In genomic region chrX:24536551-24536950, GRCh38 we compare ENCODE assay signal across 2 cellular contexts.
TF ChIP-seq lines count a peak whose summit lies in the region.

No MANE protein-coding gene starts in this region.

TF ChIP-seq in A549, 52 proteins besides CTCF, POLR2A, EP300 and RAD21 (continued from another document):
- no peak for TF ChIP-seq PBX3 (IDR thresholded peaks at IDR 0.05)
- TF ChIP-seq SMC3 (IDR thresholded peaks at IDR 0.05), result no peak
- TF ChIP-seq ZSCAN20 (CRISPR knock-in tag; IDR thresholded peaks at IDR 0.05), result no peak
- no peak for TF ChIP-seq NR3C1 (IDR thresholded peaks at IDR 0.05)
- TF ChIP-seq MYC (IDR thresholded peaks at IDR 0.05; ENCODE audit: borderline replicate concordance, low read length), result no peak

TF ChIP-seq in H1, 55 proteins besides CTCF, POLR2A, EP300 and RAD21 (continued from another document):
- TF ChIP-seq POLR2AphosphoS5 (IDR thresholded peaks at IDR 0.05; ENCODE audit: low read depth, low read length) (no peak), TCF12 (IDR thresholded peaks at IDR 0.05; ENCODE audit: low read depth, low read length) (no peak), SUZ12 (IDR thresholded peaks at IDR 0.05; ENCODE audit: low read length) (no peak), TEAD4 (IDR thresholded peaks at IDR 0.05; ENCODE audit: low read depth, low read length) (no peak), EGR1 (IDR thresholded peaks at IDR 0.05; ENCODE audit: borderline replicate concordance, low read depth, low read length) (no peak), MAX (IDR thresholded peaks at IDR 0.05) (no peak), SP2 (IDR thresholded peaks at IDR 0.05; ENCODE audit: low read length) (no peak), ZNF274 (IDR thresholded peaks at IDR 0.05; ENCODE audit: borderline replicate concordance, extremely low read depth, low read length) (no peak), NANOG (IDR thresholded peaks at IDR 0.05; ENCODE audit: insufficient read depth, low read depth, low read length, poor library complexity, severe bottlenecking) (no peak), CBX5 (IDR thresholded peaks at IDR 0.05; ENCODE audit: low read depth, low read length) (no peak)
